In genomic region chr19:51108805-51109146, GRCh38 we compare ENCODE assay signal across 8 cellular contexts. TPM values are rescaled to one million over a fixed set of nuclear protein-coding genes. Genes with fewer than 3 reads are reported as not detected.
DNase-seq lines count a peak whose midpoint lies in the region; ATAC-seq and TF ChIP-seq lines count a peak whose summit lies in the region.

No MANE protein-coding gene starts in this region.

- H3K27ac ChIP-seq in AG04450 (ENCODE audit: low read depth, low read length) (no peak overlapping the region), liver (ENCODE audit: low read depth in 1 of 2, low read length in 2 of 2) (peak overlapping the region in 1 of 2 donors; percentile 25), transverse colon (peak overlapping the region; percentile 52 to 81 (median 73))

- intact Hi-C loops in transverse colon (cut with DNase I; ENCODE audit: low total_unique reads): loop anchor here (10.0 kb wide), 1 partner anchor 486 kb away; no protein-coding TSS in a partner anchor

- POLR2A ChIA-PET in AG04450 (lab: Yijun Ruan, JAX): no interaction called here

- DNase-seq in AG04450 (ENCODE audit: low read depth, low spot score) (no peak), astrocyte of the spinal cord (ENCODE audit: low read depth, low spot score) (no peak), transverse colon (no peak), NCI-H128 (lab: John Stamatoyannopoulos, UW; ENCODE audit: unreplicated experiment) (no peak), NCI-H2029 (lab: John Stamatoyannopoulos, UW) (no peak)

- H3K36me3 ChIP-seq in liver (ENCODE audit: control insufficient read depth in 4 of 4, insufficient read depth in 3 of 4, low read depth in 1 of 4, low read length in 3 of 4) (peaks cover 2 to 5% (median 4%) of the 10 kb centered on the region in 4 donors), transverse colon (peaks cover 0 to under 1% (median 0%) of the 10 kb centered on the region in 4 donors)

- TF ChIP-seq CTCF in AG04450 (IDR thresholded peaks at IDR 0.05; ENCODE audit: low read depth, low read length): 0 out of 2 replicates have a peak, but pooled peaks have one; percentile 15
- TF ChIP-seq CTCF in astrocyte of the spinal cord (IDR thresholded peaks at IDR 0.05; ENCODE audit: low read depth, low read length): no peak
- TF ChIP-seq CTCF in liver (IDR thresholded peaks at IDR 0.05; ENCODE audit: low read depth, low read length, missing input control): peak; percentile 15
- peak in 1 of 5 experiments; percentile 14 for TF ChIP-seq CTCF in transverse colon (IDR thresholded peaks at IDR 0.05)

- ATAC-seq in GM19372 (IDR thresholded peaks at IDR 0.05; ENCODE audit: low read depth, unreplicated experiment) (peak; percentile 42), HG03457 (IDR thresholded peaks at IDR 0.05; ENCODE audit: unreplicated experiment) (peak; percentile 10)

- in situ Hi-C loops in astrocyte of the spinal cord (cut with HindIII; ENCODE audit: low sequenced_read_pairs) (no loop called here), transverse colon (cut with MboI; ENCODE audit: low pct_ligation_motif_present in 1 of 4, low pct_unique_long_range_greater_than_20kb in 1 of 4, low sequenced_read_pairs in 3 of 4) (no loop called here)

- H3K9me3 ChIP-seq in AG04450 (ENCODE audit: control insufficient read depth, insufficient read depth, low read length) (no peaks in the 10 kb centered on the region), liver (ENCODE audit: control insufficient read depth in 4 of 4, low read length in 3 of 4) (no peaks in the 10 kb centered on the region), transverse colon (no peaks in the 10 kb centered on the region)

- TF ChIP-seq RAD21 in liver (IDR thresholded peaks at IDR 0.05): no peak

- H3K27me3 ChIP-seq in AG04450 (ENCODE audit: control insufficient read depth, insufficient read depth, low read length) (peaks cover 9% of the 10 kb centered on the region), liver (ENCODE audit: control insufficient read depth in 4 of 4, insufficient read depth in 4 of 4, low read length in 3 of 4) (no peaks in the 10 kb centered on the region), transverse colon (peaks cover 7% of the 10 kb centered on the region)

- H3K9ac ChIP-seq in liver (ENCODE audit: low read depth in 1 of 2, low read length in 2 of 2): no peak overlapping the region

- TF ChIP-seq EP300 in transverse colon (IDR thresholded peaks at IDR 0.05; ENCODE audit: low read depth): no peak

- H3K4me1 ChIP-seq in liver (ENCODE audit: control insufficient read depth in 4 of 4, insufficient read depth in 4 of 4, low read length in 3 of 4) (peaks cover 6 to 18% (median 15%) of the 10 kb centered on the region in 4 donors), transverse colon (peaks cover 10 to 17% (median 16%) of the 10 kb centered on the region in 4 donors)

- peak overlapping the region; percentile 76 for H3K4me3 ChIP-seq in AG04450 (ENCODE audit: low read depth, low read length)
- peak overlapping the region; percentile 77 for H3K4me3 ChIP-seq in astrocyte of the spinal cord (ENCODE audit: low read depth, low read length)
- H3K4me3 ChIP-seq in liver (ENCODE audit: low read depth in 1 of 3, low read length in 3 of 3): peak overlapping the region; percentile 53 to 95 (median 64)
- H3K4me3 ChIP-seq in transverse colon: peak overlapping the region; percentile 32 to 88 (median 60)

- no peak for TF ChIP-seq POLR2A in transverse colon (IDR thresholded peaks at IDR 0.05)

- 4% methylated on average over 15 of the region's 15 CpGs for WGBS in liver
- 5% methylated on average over 15 of the region's 15 CpGs; no CpG with 5 or more reads in 1 of the 2 donors for WGBS in transverse colon (ENCODE audit: low coverage in 1 of 2), 2 donors

- CTCF ChIA-PET in AG04450 (lab: Charles Lee): interaction anchor here (0.6 kb wide), 1 partner anchor 14 kb away, joined by 3 read pairs; no protein-coding TSS in a partner anchor

TF ChIP-seq in liver, 16 proteins besides CTCF, POLR2A, EP300 and RAD21:
- TF ChIP-seq GABPA (IDR thresholded peaks at IDR 0.05 in 1 of 2, conservative IDR thresholded peaks at IDR 0.05 in 1 of 2) (no peak), EGR1 (IDR thresholded peaks at IDR 0.05; ENCODE audit: low read depth in 2 of 2) (no peak), HNF4G (IDR thresholded peaks at IDR 0.05) (no peak), RXRA (IDR thresholded peaks at IDR 0.05) (no peak)
- TF ChIP-seq, protein P1, sequence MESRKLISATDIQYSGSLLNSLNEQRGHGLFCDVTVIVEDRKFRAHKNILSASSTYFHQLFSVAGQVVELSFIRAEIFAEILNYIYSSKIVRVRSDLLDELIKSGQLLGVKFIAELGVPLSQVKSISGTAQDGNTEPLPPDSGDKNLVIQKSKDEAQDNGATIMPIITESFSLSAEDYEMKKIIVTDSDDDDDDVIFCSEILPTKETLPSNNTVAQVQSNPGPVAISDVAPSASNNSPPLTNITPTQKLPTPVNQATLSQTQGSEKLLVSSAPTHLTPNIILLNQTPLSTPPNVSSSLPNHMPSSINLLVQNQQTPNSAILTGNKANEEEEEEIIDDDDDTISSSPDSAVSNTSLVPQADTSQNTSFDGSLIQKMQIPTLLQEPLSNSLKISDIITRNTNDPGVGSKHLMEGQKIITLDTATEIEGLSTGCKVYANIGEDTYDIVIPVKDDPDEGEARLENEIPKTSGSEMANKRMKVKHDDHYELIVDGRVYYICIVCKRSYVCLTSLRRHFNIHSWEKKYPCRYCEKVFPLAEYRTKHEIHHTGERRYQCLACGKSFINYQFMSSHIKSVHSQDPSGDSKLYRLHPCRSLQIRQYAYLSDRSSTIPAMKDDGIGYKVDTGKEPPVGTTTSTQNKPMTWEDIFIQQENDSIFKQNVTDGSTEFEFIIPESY (IDR thresholded peaks at IDR 0.05): no peak
- TF ChIP-seq, protein P2, sequence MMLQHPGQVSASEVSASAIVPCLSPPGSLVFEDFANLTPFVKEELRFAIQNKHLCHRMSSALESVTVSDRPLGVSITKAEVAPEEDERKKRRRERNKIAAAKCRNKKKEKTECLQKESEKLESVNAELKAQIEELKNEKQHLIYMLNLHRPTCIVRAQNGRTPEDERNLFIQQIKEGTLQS (IDR thresholded peaks at IDR 0.05): no peak

RNA-seq across cellular contexts. Expression of gene CTU1, which starts 0.6 kb away (rescaled TPM):
- polyA plus RNA-seq in AG04450 (2011; rRNA removed) (1.7 and 2.1 TPM in 2 replicates), liver (1 to 10 TPM in 1 of 2 donors, under 1 TPM in 1; 0.19 to 1.6 TPM)
- 1.6 and 2.1 TPM in 2 replicates for polyA minus RNA-seq in AG04450 (2011; rRNA and poly(A)+ RNA removed)
- total RNA-seq in liver (1 to 10 TPM; 3.4 to 3.7 TPM), transverse colon (10 to 100 TPM in 1 of 4 donors, 1 to 10 TPM in 3; 3.4 to 35.4 (median 7.3) TPM)

RNA-seq across cellular contexts. Expression of gene SIGLEC9, which starts 15.9 kb away (rescaled TPM):
- polyA plus RNA-seq in AG04450 (2011; rRNA removed): 0.05 TPM in 1 of 2 replicates, not detected in the other
- polyA minus RNA-seq in AG04450 (2011; rRNA and poly(A)+ RNA removed): not detected in 2 replicates
- total RNA-seq in liver: 1 to 10 TPM; 4.8 to 5.4 TPM
- 1 to 10 TPM; 3.0 to 4.1 TPM for polyA plus RNA-seq in liver
- 1 to 10 TPM in 2 of 4 donors, not detected in 2; 2.0 to 2.2 TPM for total RNA-seq in transverse colon

RNA-seq across cellular contexts. Expression of gene KLK14, which starts 26.1 kb away (rescaled TPM):
- not detected in 2 replicates for polyA plus RNA-seq in AG04450 (2011; rRNA removed)
- polyA minus RNA-seq in AG04450 (2011; rRNA and poly(A)+ RNA removed): not detected in 2 replicates
- not detected for total RNA-seq in liver
- polyA plus RNA-seq in liver: under 1 TPM in 1 of 2 donors, not detected in 1; 0.06 TPM
- total RNA-seq in transverse colon: under 1 TPM in 1 of 4 donors, not detected in 3; 0.82 TPM

RNA-seq across cellular contexts. Expression of gene SIGLEC7, which starts 33.3 kb away (rescaled TPM):
- not detected in 2 replicates for polyA plus RNA-seq in AG04450 (2011; rRNA removed)
- polyA minus RNA-seq in AG04450 (2011; rRNA and poly(A)+ RNA removed): not detected in 2 replicates
- total RNA-seq in liver: 1 to 10 TPM; 3.2 to 4.7 TPM
- polyA plus RNA-seq in liver: 1 to 10 TPM; 2.7 to 4.8 TPM
- 1 to 10 TPM in 1 of 4 donors, under 1 TPM in 1, not detected in 2; 0.82 to 2.1 TPM for total RNA-seq in transverse colon

RNA-seq across cellular contexts. Expression of gene KLK13, which starts 43.9 kb away (rescaled TPM):
- polyA plus RNA-seq in AG04450 (2011; rRNA removed) (not detected in 2 replicates), liver (not detected)
- polyA minus RNA-seq in AG04450 (2011; rRNA and poly(A)+ RNA removed): not detected in 2 replicates
- total RNA-seq in liver (not detected), transverse colon (1 to 10 TPM in 1 of 4 donors, not detected in 3; 3.3 TPM)
